In the genomic region with DNA sequence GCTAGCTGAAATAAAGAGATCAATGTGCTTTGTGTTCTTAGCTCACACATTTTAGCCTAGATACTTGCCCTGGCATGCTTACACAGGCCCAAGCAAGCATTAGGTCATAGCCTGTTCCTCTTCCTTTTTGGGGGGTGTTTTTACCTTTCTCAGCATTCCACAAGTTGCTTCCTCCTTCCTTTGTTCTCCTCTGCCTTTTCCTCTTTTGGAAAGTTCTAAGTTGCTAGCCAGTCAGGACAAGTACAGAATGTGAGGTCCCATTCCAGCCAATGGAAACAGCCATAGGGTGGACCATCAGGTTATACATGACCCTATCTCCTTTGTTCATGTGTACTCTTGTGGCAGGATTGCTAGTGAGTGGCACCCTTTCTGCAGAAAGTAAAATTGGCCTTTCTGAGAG, we compare ENCODE assay signal across 17 cellular contexts.
DNase-seq lines count a peak whose midpoint lies in the region; ATAC-seq and TF ChIP-seq lines count a peak whose summit lies in the region.
"Had no signal": no experiment of that assay in that cellular context is flagged by ENCODE, and none has a peak within 500 bp of the region (broad histone marks: within the 10 kb centered on the region; RNA-seq: fewer than 3 reads in every experiment).

No MANE protein-coding gene starts in this region.

- H3K4me3 ChIP-seq in breast epithelium = no peak overlapping the region
- H3K4me3 ChIP-seq: BLaER1, GM12878 had no signal

- H3K27ac ChIP-seq in breast epithelium (no peak overlapping the region), foreskin keratinocyte (no peak overlapping the region)
- H3K27ac ChIP-seq: 22Rv1, BLaER1 had no signal

- CTCF ChIA-PET in MCF 10A (lab: Yijun Ruan, JAX) = interaction anchor here (0.8 kb wide), 1 partner anchor 51 kb away, joined by 3 read pairs; no protein-coding TSS in a partner anchor

- H3K27me3 ChIP-seq in breast epithelium (no peaks in the 10 kb centered on the region), foreskin keratinocyte (no peaks in the 10 kb centered on the region)
- H3K27me3 ChIP-seq: BLaER1 had no signal

- H3K27ac Mint-ChIP-seq in MCF 10A (ENCODE audit: low read depth, unreplicated experiment) (peak overlapping the region; percentile 13), endothelial cell (ENCODE audit: unreplicated experiment) (peak overlapping the region; percentile 16)
- H3K27ac Mint-ChIP-seq: CD14-positive monocyte; CD4-positive, alpha-beta memory T cell had no signal

- H3K4me1 ChIP-seq in breast epithelium (no peaks in the 10 kb centered on the region), foreskin keratinocyte (no peaks in the 10 kb centered on the region)
- H3K4me1 ChIP-seq: BLaER1 had no signal

- POLR2A ChIA-PET in MCF 10A (lab: Yijun Ruan, JAX) = no interaction called here

- H3K9me3 ChIP-seq in breast epithelium = peaks cover 7 to 18% of the 10 kb centered on the region in 2 donors

- H3K27me3 Mint-ChIP-seq in MCF 10A (ENCODE audit: insufficient read depth, unreplicated experiment) (no peaks in the 10 kb centered on the region), endothelial cell (ENCODE audit: unreplicated experiment) (no peaks in the 10 kb centered on the region)
- H3K27me3 Mint-ChIP-seq: CD4-positive, alpha-beta memory T cell had no signal

- intact Hi-C loops in MCF 10A (cut with micrococcal nuclease) (no loop called here), breast epithelium (cut with DNase I; ENCODE audit: low total_unique reads) (no loop called here)

- no peak for DNase-seq in MCF 10A (ENCODE audit: unreplicated experiment)
- DNase-seq in breast epithelium (ENCODE audit: low spot score in 2 of 2) = no peak
- no peak for DNase-seq in endothelial cell (ENCODE audit: low spot score)
- DNase-seq in foreskin keratinocyte = peak; percentile 43 to 67
- DNase-seq in DMS153 (lab: John Stamatoyannopoulos, UW) = no peak
- DNase-seq: Calu3; CD4-positive, alpha-beta memory T cell; DMS53; DND-41; EL; HCEC 1CT had no signal

- no peak for TF ChIP-seq POLR2A in breast epithelium (IDR thresholded peaks at IDR 0.05)

- peak; percentile 27 for ATAC-seq in foreskin keratinocyte
- ATAC-seq in HG02798 (IDR thresholded peaks at IDR 0.05; ENCODE audit: poor library complexity, unreplicated experiment) = no peak
- ATAC-seq in HG02840 (IDR thresholded peaks at IDR 0.05; ENCODE audit: low FRiP score, unreplicated experiment) = no peak
- ATAC-seq: GM12878 had no signal

- no TSS peak for BruUV-seq in MCF 10A (replicated peaks; lab: Mats Ljungman, UMichigan)

- H3K9me3 Mint-ChIP-seq in MCF 10A (ENCODE audit: unreplicated experiment) (peaks cover 7% of the 10 kb centered on the region), endothelial cell (ENCODE audit: unreplicated experiment) (peaks cover 10% of the 10 kb centered on the region)

- H3K4me3 Mint-ChIP-seq in MCF 10A (ENCODE audit: unreplicated experiment) (no peak overlapping the region), endothelial cell (ENCODE audit: unreplicated experiment) (peak overlapping the region; percentile 29)
- H3K4me3 Mint-ChIP-seq: CD14-positive monocyte; CD4-positive, alpha-beta memory T cell had no signal

- TF ChIP-seq CTCF in MCF 10A (IDR thresholded peaks at IDR 0.05; ENCODE audit: unreplicated experiment) (no peak), breast epithelium (IDR thresholded peaks at IDR 0.05) (no peak), endothelial cell (IDR thresholded peaks at IDR 0.05; ENCODE audit: unreplicated experiment) (no peak), foreskin keratinocyte (conservative IDR thresholded peaks at IDR 0.05) (no peak)

- no peaks in the 10 kb centered on the region for H3K36me3 ChIP-seq in breast epithelium
- H3K36me3 ChIP-seq: BLaER1 had no signal

- H3K36me3 Mint-ChIP-seq in MCF 10A (ENCODE audit: insufficient read depth, unreplicated experiment) = no peaks in the 10 kb centered on the region
- H3K36me3 Mint-ChIP-seq in endothelial cell (ENCODE audit: low read depth, unreplicated experiment) = peaks cover 5% of the 10 kb centered on the region
- H3K36me3 Mint-ChIP-seq: CD14-positive monocyte; CD4-positive, alpha-beta memory T cell had no signal

- H3K4me1 Mint-ChIP-seq in MCF 10A (ENCODE audit: insufficient read depth, unreplicated experiment) (no peaks in the 10 kb centered on the region), endothelial cell (ENCODE audit: unreplicated experiment) (no peaks in the 10 kb centered on the region)
- H3K4me1 Mint-ChIP-seq: CD14-positive monocyte; CD4-positive, alpha-beta memory T cell had no signal

Comparison
In these comparisons a context has a peak if more than half of its experiments do, and no peak if none do; other contexts are left out.
1. DNase-seq: peak in foreskin keratinocyte (2 of 2); none in MCF 10A (single experiment), breast epithelium (0 of 2), endothelial cell (single experiment) and DMS153 (single experiment).